In genomic region chr2:39666489-39667141, GRCh38 we compare ENCODE assay signal across 8 cellular contexts. TPM values are rescaled to one million over a fixed set of nuclear protein-coding genes. Genes with fewer than 3 reads are reported as not detected.
DNase-seq lines count a peak whose midpoint lies in the region; ATAC-seq and TF ChIP-seq lines count a peak whose summit lies in the region.

No MANE protein-coding gene starts in this region.

- H3K27ac ChIP-seq in ascending aorta (no peak overlapping the region), testis (no peak overlapping the region)

- H3K4me3 ChIP-seq in ascending aorta (peak overlapping the region; percentile 86 to 92), testis (peak overlapping the region; percentile 41 to 42)

- 2% methylated on average over 26 of the region's 26 CpGs for WGBS in testis, 2 donors

- peak overlapping the region; percentile 76 for H3K4me3 Mint-ChIP-seq in T-helper 1 cell treated with Interleukin-12 subunit alpha and Interleukin-12 subunit beta and Interleukin-4 antibody, amounts not matched to agents 30 μg/mL and 1 μg/mL, for 36 hours
- peak overlapping the region in 4 of 5 donors; percentile 15 to 40 (median 26) for H3K4me3 Mint-ChIP-seq in immature natural killer cell

- H3K4me1 ChIP-seq in ascending aorta, result peaks cover 0 to 10% of the 10 kb centered on the region in 2 donors
- H3K4me1 ChIP-seq in testis, result peaks cover 7% of the 10 kb centered on the region

- peaks cover 79% of the 10 kb centered on the region for H3K27me3 Mint-ChIP-seq in T-helper 1 cell treated with Interleukin-12 subunit alpha and Interleukin-12 subunit beta and Interleukin-4 antibody, amounts not matched to agents 30 μg/mL and 1 μg/mL, for 36 hours (ENCODE audit: low read depth)
- H3K27me3 Mint-ChIP-seq in immature natural killer cell (ENCODE audit: low read depth in 3 of 3), result peaks cover 21 to 29% (median 23%) of the 10 kb centered on the region in 3 donors

- ATAC-seq in HG02798 (IDR thresholded peaks at IDR 0.05; ENCODE audit: poor library complexity, unreplicated experiment), result no peak
- no peak for ATAC-seq in GM21515 (IDR thresholded peaks at IDR 0.05; ENCODE audit: unreplicated experiment)

- TF ChIP-seq POLR2A in testis (IDR thresholded peaks at IDR 0.05), result no peak

- DNase-seq in T-helper 1 cell (no peak), ascending aorta (ENCODE audit: low spot score in 2 of 2) (no peak), immature natural killer cell (no peak), testis (no peak), NCI-H2029 treated with DMSO at 0.1 percent for 48 hours (lab: John Stamatoyannopoulos, UW) (no peak)

- intact Hi-C loops in ascending aorta (cut with DNase I), result loop anchor here (5.0 kb wide), 2 partner anchors 56 to 111 kb away; partner anchors contain the start of gene THUMPD2
- intact Hi-C loops in testis (cut with DNase I; ENCODE audit: low total_unique reads), result no loop called here

- H3K27ac Mint-ChIP-seq in T-helper 1 cell treated with Interleukin-12 subunit alpha and Interleukin-12 subunit beta and Interleukin-4 antibody, amounts not matched to agents 30 μg/mL and 1 μg/mL, for 36 hours, result no peak overlapping the region
- H3K27ac Mint-ChIP-seq in immature natural killer cell, result no peak overlapping the region

- H3K36me3 ChIP-seq in ascending aorta (no peaks in the 10 kb centered on the region), testis (ENCODE audit: low read depth, missing control alignments) (no peaks in the 10 kb centered on the region)

- no peaks in the 10 kb centered on the region for H3K9me3 ChIP-seq in ascending aorta
- H3K9me3 ChIP-seq in testis, result no peaks in the 10 kb centered on the region

- no peaks in the 10 kb centered on the region for H3K27me3 ChIP-seq in ascending aorta
- no peaks in the 10 kb centered on the region for H3K27me3 ChIP-seq in testis

- TF ChIP-seq CTCF in ascending aorta (IDR thresholded peaks at IDR 0.05), result no peak
- TF ChIP-seq CTCF in testis (IDR thresholded peaks at IDR 0.05), result no peak

- H3K36me3 Mint-ChIP-seq in T-helper 1 cell treated with Interleukin-12 subunit alpha and Interleukin-12 subunit beta and Interleukin-4 antibody, amounts not matched to agents 30 μg/mL and 1 μg/mL, for 36 hours (ENCODE audit: low read depth), result no peaks in the 10 kb centered on the region
- H3K36me3 Mint-ChIP-seq in immature natural killer cell, result no peaks in the 10 kb centered on the region

- H3K4me1 Mint-ChIP-seq in T-helper 1 cell treated with Interleukin-12 subunit alpha and Interleukin-12 subunit beta and Interleukin-4 antibody, amounts not matched to agents 30 μg/mL and 1 μg/mL, for 36 hours (ENCODE audit: low read depth), result peaks cover 6% of the 10 kb centered on the region
- peaks cover 0 to 7% of the 10 kb centered on the region in 2 donors for H3K4me1 Mint-ChIP-seq in immature natural killer cell

- no peaks in the 10 kb centered on the region for H3K9me3 Mint-ChIP-seq in T-helper 1 cell treated with Interleukin-12 subunit alpha and Interleukin-12 subunit beta and Interleukin-4 antibody, amounts not matched to agents 30 μg/mL and 1 μg/mL, for 36 hours
- H3K9me3 Mint-ChIP-seq in immature natural killer cell, result peaks cover 0 to 4% (median 0%) of the 10 kb centered on the region in 6 donors

RNA-seq across cellular contexts. Expression of gene TMEM178A, which starts 0.9 kb away (rescaled TPM):
- total RNA-seq in ascending aorta, result 29.5 TPM
- not detected for polyA plus RNA-seq in immature natural killer cell
- 1 to 10 TPM; 3.4 to 5.7 TPM for total RNA-seq in testis
- polyA plus RNA-seq in testis (ENCODE audit: insufficient read depth, low read depth, low replicate concordance), result 1.9 TPM
